ENCODE assay signal across 1 cellular context in genomic region chr19:33024398-33024797, GRCh38.
TF ChIP-seq lines count a peak whose summit lies in the region.

No MANE protein-coding gene starts in this region.

TF ChIP-seq in GM23338, 12 proteins besides CTCF, POLR2A, EP300 and RAD21:
- TF ChIP-seq ZNF114 (CRISPR knock-in tag; IDR thresholded peaks at IDR 0.05) (no peak), ZNF462 (CRISPR knock-in tag; IDR thresholded peaks at IDR 0.05) (no peak), NANOG (IDR thresholded peaks at IDR 0.05; ENCODE audit: borderline replicate concordance) (no peak), ZNF331 (CRISPR knock-in tag; IDR thresholded peaks at IDR 0.05; ENCODE audit: low read depth) (no peak), REST (IDR thresholded peaks at IDR 0.05; ENCODE audit: unreplicated experiment) (no peak), CREB1 (CRISPR knock-in tag; IDR thresholded peaks at IDR 0.05; ENCODE audit: low read depth) (no peak), STAT1 (IDR thresholded peaks at IDR 0.05; ENCODE audit: unreplicated experiment) (no peak), ETS1 (IDR thresholded peaks at IDR 0.05) (no peak)
TF ChIP-seq in GM23338: peak in this region for 0.
